In the genomic region with DNA sequence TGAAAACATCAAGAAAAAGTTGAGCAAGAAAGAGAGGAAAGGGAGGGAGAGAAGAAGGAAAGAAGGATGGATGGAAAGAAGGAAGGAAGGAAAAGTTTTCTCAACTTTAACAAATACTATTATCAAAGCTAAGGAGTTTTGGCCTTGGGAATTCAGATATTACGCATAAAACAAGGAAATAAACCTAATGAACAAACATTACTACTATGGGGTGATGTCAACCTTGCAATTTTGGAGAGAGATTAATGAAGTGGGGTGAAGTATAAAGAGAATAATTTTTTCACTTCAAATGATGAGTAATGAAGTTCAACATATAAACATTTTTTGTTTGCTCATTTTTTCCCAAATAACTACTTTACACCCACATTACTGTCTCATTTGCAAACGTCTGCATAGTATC, we compare ENCODE assay signal across 15 cellular contexts. TPM values are rescaled to one million over a fixed set of nuclear protein-coding genes. Genes with fewer than 3 reads are reported as not detected.
DNase-seq lines count a peak whose midpoint lies in the region; ATAC-seq lines count a peak whose summit lies in the region.
"Had no signal": no experiment of that assay in that cellular context is flagged by ENCODE, and none has a peak within 500 bp of the region (broad histone marks: within the 10 kb centered on the region; RNA-seq: fewer than 3 reads in every experiment).

No MANE protein-coding gene starts in this region.

- no peaks in the 10 kb centered on the region for H3K36me3 Mint-ChIP-seq in stimulated activated naive CD8-positive, alpha-beta T cell treated with anti-CD3 and anti-CD28 coated beads, Interleukin-15, Interleukin-2, amounts not matched to agents 100 ng/mL and 50 ng/mL, for 24 hours (ENCODE audit: low read depth)
- H3K36me3 Mint-ChIP-seq in T-helper 17 cell (ENCODE audit: low read depth) = no peaks in the 10 kb centered on the region
- H3K36me3 Mint-ChIP-seq: CD8-positive, alpha-beta T cell had no signal

- H3K14ac ChIP-seq in mesenchymal stem cell (ENCODE audit: low read length in 2 of 2) = no peak overlapping the region

- no peak overlapping the region for H2BK5ac ChIP-seq in mesenchymal stem cell (ENCODE audit: low read depth, low read length, poor library complexity, severe bottlenecking)

- no peaks in the 10 kb centered on the region for H3K9me3 Mint-ChIP-seq in stimulated activated naive CD8-positive, alpha-beta T cell treated with anti-CD3 and anti-CD28 coated beads, Interleukin-15, Interleukin-2, amounts not matched to agents 100 ng/mL and 50 ng/mL, for 24 hours
- H3K9me3 Mint-ChIP-seq: CD8-positive, alpha-beta T cell had no signal

- ATAC-seq in stimulated activated naive CD8-positive, alpha-beta T cell treated with anti-CD3 and anti-CD28 coated beads, Interleukin-15, Interleukin-2, amounts not matched to agents 100 U/mL and 50 U/mL, for 24 hours = no peak
- ATAC-seq in T-helper 17 cell (no peak), HG02840 (IDR thresholded peaks at IDR 0.05; ENCODE audit: low FRiP score, unreplicated experiment) (no peak), HG03280 (IDR thresholded peaks at IDR 0.05; ENCODE audit: unreplicated experiment) (no peak)
- ATAC-seq: A549; CD8-positive, alpha-beta T cell had no signal

- no peaks in the 10 kb centered on the region for H3K79me1 ChIP-seq in mesenchymal stem cell (replicated peaks; ENCODE audit: low read length, poor library complexity, severe bottlenecking)

- WGBS in mesenchymal stem cell = 79% methylated on average over 1 of the region's 2 CpGs

- peak overlapping the region; percentile 55 for H3K27ac Mint-ChIP-seq in stimulated activated naive CD8-positive, alpha-beta T cell treated with anti-CD3 and anti-CD28 coated beads, Interleukin-15, Interleukin-2, amounts not matched to agents 100 ng/mL and 50 ng/mL, for 24 hours
- H3K27ac Mint-ChIP-seq in T-helper 17 cell = peak overlapping the region; percentile 73
- H3K27ac Mint-ChIP-seq: CD8-positive, alpha-beta T cell had no signal

- no peak overlapping the region for H3K4ac ChIP-seq in mesenchymal stem cell (ENCODE audit: low read depth in 1 of 2, low read length in 2 of 2)

- no peak overlapping the region for H3K23ac ChIP-seq in mesenchymal stem cell (ENCODE audit: low read length in 2 of 2)

- no peak overlapping the region for H2BK12ac ChIP-seq in mesenchymal stem cell (ENCODE audit: low read length in 2 of 2)

- H2BK15ac ChIP-seq in mesenchymal stem cell (ENCODE audit: low read depth, poor library complexity, severe bottlenecking) = no peak overlapping the region

- peak overlapping the region; percentile 12 for H3K9ac ChIP-seq in mesenchymal stem cell (ENCODE audit: low read length)

- no peak overlapping the region for H3K4me3 Mint-ChIP-seq in stimulated activated naive CD8-positive, alpha-beta T cell treated with anti-CD3 and anti-CD28 coated beads, Interleukin-15, Interleukin-2, amounts not matched to agents 100 ng/mL and 50 ng/mL, for 24 hours
- H3K4me3 Mint-ChIP-seq in T-helper 17 cell = peak overlapping the region; percentile 41
- H3K4me3 Mint-ChIP-seq: CD8-positive, alpha-beta T cell had no signal

- H4K8ac ChIP-seq in mesenchymal stem cell (ENCODE audit: low read length) = no peak overlapping the region

- H3K9me3 ChIP-seq in T-helper 17 cell (ENCODE audit: control insufficient read depth, low read length, poor library complexity, severe bottlenecking) = no peaks in the 10 kb centered on the region
- no peaks in the 10 kb centered on the region for H3K9me3 ChIP-seq in mesenchymal stem cell (ENCODE audit: control insufficient read depth, low read length)
- H3K9me3 ChIP-seq: A549, BE2C had no signal

- H4K91ac ChIP-seq in mesenchymal stem cell (ENCODE audit: low read length) = no peak overlapping the region

- H3K4me2 ChIP-seq in mesenchymal stem cell (ENCODE audit: low read length, poor library complexity, severe bottlenecking) = no peak overlapping the region
- H3K4me2 ChIP-seq: A549 had no signal

- no peaks in the 10 kb centered on the region for H3K27me3 Mint-ChIP-seq in stimulated activated naive CD8-positive, alpha-beta T cell treated with anti-CD3 and anti-CD28 coated beads, Interleukin-15, Interleukin-2, amounts not matched to agents 100 ng/mL and 50 ng/mL, for 24 hours
- H3K27me3 Mint-ChIP-seq in T-helper 17 cell = no peaks in the 10 kb centered on the region

- peaks cover 39% of the 10 kb centered on the region for H3K4me1 Mint-ChIP-seq in stimulated activated naive CD8-positive, alpha-beta T cell treated with anti-CD3 and anti-CD28 coated beads, Interleukin-15, Interleukin-2, amounts not matched to agents 100 ng/mL and 50 ng/mL, for 24 hours (ENCODE audit: low read depth)
- peaks cover 38% of the 10 kb centered on the region for H3K4me1 Mint-ChIP-seq in T-helper 17 cell

- no peak overlapping the region for H2BK120ac ChIP-seq in mesenchymal stem cell (ENCODE audit: low read depth, low read length)

- no peak for DNase-seq in stimulated activated naive CD8-positive, alpha-beta T cell treated with anti-CD3 and anti-CD28 coated beads, Interleukin-15, Interleukin-2, amounts not matched to agents 100 U/mL and 50 U/mL, for 24 hours
- DNase-seq in T-helper 17 cell (no peak), mesenchymal stem cell (no peak), NCI-H128 (lab: John Stamatoyannopoulos, UW; ENCODE audit: unreplicated experiment) (no peak)
- DNase-seq: BE2C; CD8-positive, alpha-beta T cell; COR-L47; DMS53; GF-D8; HCEC 1CT had no signal

- H2AK5ac ChIP-seq in mesenchymal stem cell (ENCODE audit: low read length, severe bottlenecking) = no peak overlapping the region

- no peak overlapping the region for H3K27ac ChIP-seq in mesenchymal stem cell (ENCODE audit: low read length, poor library complexity, severe bottlenecking)
- H3K27ac ChIP-seq: A549, C4-2B had no signal

- H3K36me3 ChIP-seq in mesenchymal stem cell (ENCODE audit: control insufficient read depth in 1 of 2, insufficient read depth in 2 of 2, low read depth in 1 of 2, low read length in 2 of 2) = no peaks in the 10 kb centered on the region
- H3K36me3 ChIP-seq: BE2C had no signal

- H3K27me3 ChIP-seq in mesenchymal stem cell (ENCODE audit: control insufficient read depth in 1 of 2, insufficient read depth in 1 of 2, low read length in 2 of 2) = no peaks in the 10 kb centered on the region
- H3K27me3 ChIP-seq: BE2C had no signal

- H3K4me1 ChIP-seq in mesenchymal stem cell (ENCODE audit: control insufficient read depth, insufficient read depth, low read depth, low read length) = no peaks in the 10 kb centered on the region
- H3K4me1 ChIP-seq: A549, BE2C had no signal

- H3K18ac ChIP-seq in mesenchymal stem cell (ENCODE audit: low read depth in 1 of 2, low read length in 2 of 2) = no peak overlapping the region

- no peak overlapping the region for H3K4me3 ChIP-seq in mesenchymal stem cell (ENCODE audit: insufficient read depth in 1 of 2, low read depth in 1 of 2, low read length in 2 of 2)
- H3K4me3 ChIP-seq: A549 had no signal

- no peak overlapping the region for H2AFZ ChIP-seq in mesenchymal stem cell (ENCODE audit: low read depth, low read length)

RNA-seq across cellular contexts. Expression of a gene that starts 55.2 kb away (rescaled TPM):
- total RNA-seq in T-helper 17 cell = 10 to 100 TPM; 36.1 to 49.8 TPM
- 1.2 TPM for polyA plus RNA-seq in mesenchymal stem cell (2013, experiment 1 of 2)
- polyA plus RNA-seq in mesenchymal stem cell (2013, experiment 2 of 2) = 1.1 TPM
